ENCODE assay signal across 1 cellular context in the genomic region with DNA sequence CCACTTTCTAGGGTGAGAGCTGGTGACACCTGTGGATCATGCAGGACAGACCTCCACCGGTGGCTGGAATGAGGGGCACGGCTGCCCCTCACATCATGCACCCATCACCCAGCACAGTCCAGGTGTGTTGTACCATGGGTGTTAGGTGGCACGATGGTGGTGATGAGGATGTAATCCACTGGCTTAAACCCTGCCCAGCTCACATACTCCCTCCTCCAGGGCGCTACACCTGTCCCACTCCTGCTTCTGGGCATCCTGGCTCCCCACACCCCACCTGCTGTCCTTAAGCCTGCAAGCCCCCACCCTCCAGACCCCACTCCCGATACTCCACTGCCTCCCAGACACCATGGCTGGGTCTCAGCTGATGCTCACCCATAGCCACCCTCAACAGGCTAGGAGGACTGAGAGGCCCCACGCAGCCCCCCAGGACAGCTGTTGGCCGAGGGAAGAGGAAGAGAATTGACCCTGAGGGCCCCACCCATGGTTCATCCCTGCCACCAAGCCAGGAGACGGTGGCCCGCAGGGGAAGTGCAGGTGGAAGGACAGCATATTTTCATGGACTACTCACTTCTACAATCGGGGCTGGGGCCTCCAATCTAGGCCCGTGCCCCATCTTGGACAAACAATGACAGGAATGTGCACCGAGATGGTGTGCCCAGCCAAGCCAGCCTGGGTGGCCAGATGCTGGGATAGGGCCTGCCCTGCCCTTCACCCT.
TF ChIP-seq lines count a peak whose summit lies in the region.

No MANE protein-coding gene starts in this region.

TF ChIP-seq in HepG2, 621 proteins besides CTCF, POLR2A, EP300 and RAD21 (continues in another document):
- TF ChIP-seq HNRNPL (IDR thresholded peaks at IDR 0.05; ENCODE audit: low read depth, low read length): peak; percentile 91
- peak; percentile 32; the same call in 1 of the 2 replicates for TF ChIP-seq PCBP1 (IDR thresholded peaks at IDR 0.05; ENCODE audit: borderline replicate concordance, low read depth, low read length)
- no peak for TF ChIP-seq GABPB1 (CRISPR knock-in tag; IDR thresholded peaks at IDR 0.05)
- 0 out of 2 replicates have a peak, but pooled peaks have one; percentile 32 for TF ChIP-seq TBX2 (CRISPR knock-in tag; IDR thresholded peaks at IDR 0.05; ENCODE audit: borderline replicate concordance)
- no peak for TF ChIP-seq ESRRA (CRISPR knock-in tag; IDR thresholded peaks at IDR 0.05; ENCODE audit: low read depth)
- no peak for TF ChIP-seq YEATS4 (CRISPR knock-in tag; IDR thresholded peaks at IDR 0.05; ENCODE audit: borderline replicate concordance)
- TF ChIP-seq AGO2 (optimal IDR thresholded peaks at IDR 0.05; ENCODE audit: low read depth, low read length): peak; percentile 69
- TF ChIP-seq, protein P1, sequence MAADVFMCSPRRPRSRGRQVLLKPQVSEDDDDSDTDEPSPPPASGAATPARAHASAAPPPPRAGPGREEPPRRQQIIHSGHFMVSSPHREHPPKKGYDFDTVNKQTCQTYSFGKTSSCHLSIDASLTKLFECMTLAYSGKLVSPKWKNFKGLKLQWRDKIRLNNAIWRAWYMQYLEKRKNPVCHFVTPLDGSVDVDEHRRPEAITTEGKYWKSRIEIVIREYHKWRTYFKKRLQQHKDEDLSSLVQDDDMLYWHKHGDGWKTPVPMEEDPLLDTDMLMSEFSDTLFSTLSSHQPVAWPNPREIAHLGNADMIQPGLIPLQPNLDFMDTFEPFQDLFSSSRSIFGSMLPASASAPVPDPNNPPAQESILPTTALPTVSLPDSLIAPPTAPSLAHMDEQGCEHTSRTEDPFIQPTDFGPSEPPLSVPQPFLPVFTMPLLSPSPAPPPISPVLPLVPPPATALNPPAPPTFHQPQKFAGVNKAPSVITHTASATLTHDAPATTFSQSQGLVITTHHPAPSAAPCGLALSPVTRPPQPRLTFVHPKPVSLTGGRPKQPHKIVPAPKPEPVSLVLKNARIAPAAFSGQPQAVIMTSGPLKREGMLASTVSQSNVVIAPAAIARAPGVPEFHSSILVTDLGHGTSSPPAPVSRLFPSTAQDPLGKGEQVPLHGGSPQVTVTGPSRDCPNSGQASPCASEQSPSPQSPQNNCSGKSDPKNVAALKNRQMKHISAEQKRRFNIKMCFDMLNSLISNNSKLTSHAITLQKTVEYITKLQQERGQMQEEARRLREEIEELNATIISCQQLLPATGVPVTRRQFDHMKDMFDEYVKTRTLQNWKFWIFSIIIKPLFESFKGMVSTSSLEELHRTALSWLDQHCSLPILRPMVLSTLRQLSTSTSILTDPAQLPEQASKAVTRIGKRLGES (CRISPR knock-in tag; IDR thresholded peaks at IDR 0.05; ENCODE audit: borderline replicate concordance): no peak
- TF ChIP-seq, protein P2, sequence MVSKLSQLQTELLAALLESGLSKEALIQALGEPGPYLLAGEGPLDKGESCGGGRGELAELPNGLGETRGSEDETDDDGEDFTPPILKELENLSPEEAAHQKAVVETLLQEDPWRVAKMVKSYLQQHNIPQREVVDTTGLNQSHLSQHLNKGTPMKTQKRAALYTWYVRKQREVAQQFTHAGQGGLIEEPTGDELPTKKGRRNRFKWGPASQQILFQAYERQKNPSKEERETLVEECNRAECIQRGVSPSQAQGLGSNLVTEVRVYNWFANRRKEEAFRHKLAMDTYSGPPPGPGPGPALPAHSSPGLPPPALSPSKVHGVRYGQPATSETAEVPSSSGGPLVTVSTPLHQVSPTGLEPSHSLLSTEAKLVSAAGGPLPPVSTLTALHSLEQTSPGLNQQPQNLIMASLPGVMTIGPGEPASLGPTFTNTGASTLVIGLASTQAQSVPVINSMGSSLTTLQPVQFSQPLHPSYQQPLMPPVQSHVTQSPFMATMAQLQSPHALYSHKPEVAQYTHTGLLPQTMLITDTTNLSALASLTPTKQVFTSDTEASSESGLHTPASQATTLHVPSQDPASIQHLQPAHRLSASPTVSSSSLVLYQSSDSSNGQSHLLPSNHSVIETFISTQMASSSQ (IDR thresholded peaks at IDR 0.05; ENCODE audit: low read depth): no peak
- TF ChIP-seq, protein P2 (CRISPR knock-in tag; IDR thresholded peaks at IDR 0.05; ENCODE audit: borderline replicate concordance): no peak
- TF ChIP-seq, protein P3, sequence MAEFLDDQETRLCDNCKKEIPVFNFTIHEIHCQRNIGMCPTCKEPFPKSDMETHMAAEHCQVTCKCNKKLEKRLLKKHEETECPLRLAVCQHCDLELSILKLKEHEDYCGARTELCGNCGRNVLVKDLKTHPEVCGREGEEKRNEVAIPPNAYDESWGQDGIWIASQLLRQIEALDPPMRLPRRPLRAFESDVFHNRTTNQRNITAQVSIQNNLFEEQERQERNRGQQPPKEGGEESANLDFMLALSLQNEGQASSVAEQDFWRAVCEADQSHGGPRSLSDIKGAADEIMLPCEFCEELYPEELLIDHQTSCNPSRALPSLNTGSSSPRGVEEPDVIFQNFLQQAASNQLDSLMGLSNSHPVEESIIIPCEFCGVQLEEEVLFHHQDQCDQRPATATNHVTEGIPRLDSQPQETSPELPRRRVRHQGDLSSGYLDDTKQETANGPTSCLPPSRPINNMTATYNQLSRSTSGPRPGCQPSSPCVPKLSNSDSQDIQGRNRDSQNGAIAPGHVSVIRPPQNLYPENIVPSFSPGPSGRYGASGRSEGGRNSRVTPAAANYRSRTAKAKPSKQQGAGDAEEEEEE (CRISPR knock-in tag; IDR thresholded peaks at IDR 0.05; ENCODE audit: borderline replicate concordance): no peak
- no peak for TF ChIP-seq HNF4G (IDR thresholded peaks at IDR 0.05; ENCODE audit: borderline replicate concordance, low read depth, low read length)
- TF ChIP-seq HNF4G (CRISPR knock-in tag; IDR thresholded peaks at IDR 0.05; ENCODE audit: borderline replicate concordance, low read depth): 0 out of 2 replicates have a peak, but pooled peaks have one; percentile 6
- TF ChIP-seq, protein P4, sequence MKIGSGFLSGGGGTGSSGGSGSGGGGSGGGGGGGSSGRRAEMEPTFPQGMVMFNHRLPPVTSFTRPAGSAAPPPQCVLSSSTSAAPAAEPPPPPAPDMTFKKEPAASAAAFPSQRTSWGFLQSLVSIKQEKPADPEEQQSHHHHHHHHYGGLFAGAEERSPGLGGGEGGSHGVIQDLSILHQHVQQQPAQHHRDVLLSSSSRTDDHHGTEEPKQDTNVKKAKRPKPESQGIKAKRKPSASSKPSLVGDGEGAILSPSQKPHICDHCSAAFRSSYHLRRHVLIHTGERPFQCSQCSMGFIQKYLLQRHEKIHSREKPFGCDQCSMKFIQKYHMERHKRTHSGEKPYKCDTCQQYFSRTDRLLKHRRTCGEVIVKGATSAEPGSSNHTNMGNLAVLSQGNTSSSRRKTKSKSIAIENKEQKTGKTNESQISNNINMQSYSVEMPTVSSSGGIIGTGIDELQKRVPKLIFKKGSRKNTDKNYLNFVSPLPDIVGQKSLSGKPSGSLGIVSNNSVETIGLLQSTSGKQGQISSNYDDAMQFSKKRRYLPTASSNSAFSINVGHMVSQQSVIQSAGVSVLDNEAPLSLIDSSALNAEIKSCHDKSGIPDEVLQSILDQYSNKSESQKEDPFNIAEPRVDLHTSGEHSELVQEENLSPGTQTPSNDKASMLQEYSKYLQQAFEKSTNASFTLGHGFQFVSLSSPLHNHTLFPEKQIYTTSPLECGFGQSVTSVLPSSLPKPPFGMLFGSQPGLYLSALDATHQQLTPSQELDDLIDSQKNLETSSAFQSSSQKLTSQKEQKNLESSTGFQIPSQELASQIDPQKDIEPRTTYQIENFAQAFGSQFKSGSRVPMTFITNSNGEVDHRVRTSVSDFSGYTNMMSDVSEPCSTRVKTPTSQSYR (CRISPR knock-in tag; IDR thresholded peaks at IDR 0.05; ENCODE audit: borderline replicate concordance): no peak
- TF ChIP-seq ARNT (IDR thresholded peaks at IDR 0.05): no peak
- no peak for TF ChIP-seq ASH2L (IDR thresholded peaks at IDR 0.05; ENCODE audit: insufficient read length, low read depth, low read length)
- TF ChIP-seq ZNF546 (CRISPR knock-in tag; conservative IDR thresholded peaks at IDR 0.05): no peak
- TF ChIP-seq GATAD1 (CRISPR knock-in tag; IDR thresholded peaks at IDR 0.05): no peak
- TF ChIP-seq, protein P5, sequence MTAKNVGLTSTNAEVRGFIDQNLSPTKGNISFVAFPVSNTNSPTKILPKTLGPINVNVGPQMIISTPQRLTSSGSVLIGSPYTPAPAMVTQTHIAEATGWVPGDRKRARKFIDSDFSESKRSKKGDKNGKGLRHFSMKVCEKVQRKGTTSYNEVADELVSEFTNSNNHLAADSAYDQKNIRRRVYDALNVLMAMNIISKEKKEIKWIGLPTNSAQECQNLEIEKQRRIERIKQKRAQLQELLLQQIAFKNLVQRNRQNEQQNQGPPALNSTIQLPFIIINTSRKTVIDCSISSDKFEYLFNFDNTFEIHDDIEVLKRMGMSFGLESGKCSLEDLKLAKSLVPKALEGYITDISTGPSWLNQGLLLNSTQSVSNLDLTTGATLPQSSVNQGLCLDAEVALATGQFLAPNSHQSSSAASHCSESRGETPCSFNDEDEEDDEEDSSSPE (CRISPR knock-in tag; IDR thresholded peaks at IDR 0.05): no peak
- TF ChIP-seq ZNF260 (CRISPR knock-in tag; IDR thresholded peaks at IDR 0.05; ENCODE audit: borderline replicate concordance, low read depth): no peak
- TF ChIP-seq, protein P6, sequence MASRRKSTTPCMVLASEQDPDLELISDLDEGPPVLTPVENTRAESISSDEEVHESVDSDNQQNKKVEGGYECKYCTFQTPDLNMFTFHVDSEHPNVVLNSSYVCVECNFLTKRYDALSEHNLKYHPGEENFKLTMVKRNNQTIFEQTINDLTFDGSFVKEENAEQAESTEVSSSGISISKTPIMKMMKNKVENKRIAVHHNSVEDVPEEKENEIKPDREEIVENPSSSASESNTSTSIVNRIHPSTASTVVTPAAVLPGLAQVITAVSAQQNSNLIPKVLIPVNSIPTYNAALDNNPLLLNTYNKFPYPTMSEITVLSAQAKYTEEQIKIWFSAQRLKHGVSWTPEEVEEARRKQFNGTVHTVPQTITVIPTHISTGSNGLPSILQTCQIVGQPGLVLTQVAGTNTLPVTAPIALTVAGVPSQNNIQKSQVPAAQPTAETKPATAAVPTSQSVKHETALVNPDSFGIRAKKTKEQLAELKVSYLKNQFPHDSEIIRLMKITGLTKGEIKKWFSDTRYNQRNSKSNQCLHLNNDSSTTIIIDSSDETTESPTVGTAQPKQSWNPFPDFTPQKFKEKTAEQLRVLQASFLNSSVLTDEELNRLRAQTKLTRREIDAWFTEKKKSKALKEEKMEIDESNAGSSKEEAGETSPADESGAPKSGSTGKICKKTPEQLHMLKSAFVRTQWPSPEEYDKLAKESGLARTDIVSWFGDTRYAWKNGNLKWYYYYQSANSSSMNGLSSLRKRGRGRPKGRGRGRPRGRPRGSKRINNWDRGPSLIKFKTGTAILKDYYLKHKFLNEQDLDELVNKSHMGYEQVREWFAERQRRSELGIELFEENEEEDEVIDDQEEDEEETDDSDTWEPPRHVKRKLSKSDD (CRISPR knock-in tag; IDR thresholded peaks at IDR 0.05; ENCODE audit: low read depth): no peak
- no peak for TF ChIP-seq ZNF143 (CRISPR knock-in tag; IDR thresholded peaks at IDR 0.05)
- TF ChIP-seq FOXA1 (IDR thresholded peaks at IDR 0.05): no peak
- TF ChIP-seq FOXA1 (CRISPR knock-in tag; IDR thresholded peaks at IDR 0.05): no peak
- TF ChIP-seq NR3C1 (CRISPR knock-in tag; IDR thresholded peaks at IDR 0.05): no peak
- no peak for TF ChIP-seq MAFG (CRISPR knock-in tag; IDR thresholded peaks at IDR 0.05)
- TF ChIP-seq AKAP8 (CRISPR knock-in tag; IDR thresholded peaks at IDR 0.05): no peak
- TF ChIP-seq NFRKB (IDR thresholded peaks at IDR 0.05): no peak
- TF ChIP-seq, protein P7, sequence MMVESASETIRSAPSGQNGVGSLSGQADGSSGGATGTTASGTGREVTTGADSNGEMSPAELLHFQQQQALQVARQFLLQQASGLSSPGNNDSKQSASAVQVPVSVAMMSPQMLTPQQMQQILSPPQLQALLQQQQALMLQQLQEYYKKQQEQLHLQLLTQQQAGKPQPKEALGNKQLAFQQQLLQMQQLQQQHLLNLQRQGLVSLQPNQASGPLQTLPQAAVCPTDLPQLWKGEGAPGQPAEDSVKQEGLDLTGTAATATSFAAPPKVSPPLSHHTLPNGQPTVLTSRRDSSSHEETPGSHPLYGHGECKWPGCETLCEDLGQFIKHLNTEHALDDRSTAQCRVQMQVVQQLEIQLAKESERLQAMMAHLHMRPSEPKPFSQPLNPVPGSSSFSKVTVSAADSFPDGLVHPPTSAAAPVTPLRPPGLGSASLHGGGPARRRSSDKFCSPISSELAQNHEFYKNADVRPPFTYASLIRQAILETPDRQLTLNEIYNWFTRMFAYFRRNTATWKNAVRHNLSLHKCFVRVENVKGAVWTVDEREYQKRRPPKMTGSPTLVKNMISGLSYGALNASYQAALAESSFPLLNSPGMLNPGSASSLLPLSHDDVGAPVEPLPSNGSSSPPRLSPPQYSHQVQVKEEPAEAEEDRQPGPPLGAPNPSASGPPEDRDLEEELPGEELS (CRISPR knock-in tag; IDR thresholded peaks at IDR 0.05): no peak
- TF ChIP-seq, protein P8, sequence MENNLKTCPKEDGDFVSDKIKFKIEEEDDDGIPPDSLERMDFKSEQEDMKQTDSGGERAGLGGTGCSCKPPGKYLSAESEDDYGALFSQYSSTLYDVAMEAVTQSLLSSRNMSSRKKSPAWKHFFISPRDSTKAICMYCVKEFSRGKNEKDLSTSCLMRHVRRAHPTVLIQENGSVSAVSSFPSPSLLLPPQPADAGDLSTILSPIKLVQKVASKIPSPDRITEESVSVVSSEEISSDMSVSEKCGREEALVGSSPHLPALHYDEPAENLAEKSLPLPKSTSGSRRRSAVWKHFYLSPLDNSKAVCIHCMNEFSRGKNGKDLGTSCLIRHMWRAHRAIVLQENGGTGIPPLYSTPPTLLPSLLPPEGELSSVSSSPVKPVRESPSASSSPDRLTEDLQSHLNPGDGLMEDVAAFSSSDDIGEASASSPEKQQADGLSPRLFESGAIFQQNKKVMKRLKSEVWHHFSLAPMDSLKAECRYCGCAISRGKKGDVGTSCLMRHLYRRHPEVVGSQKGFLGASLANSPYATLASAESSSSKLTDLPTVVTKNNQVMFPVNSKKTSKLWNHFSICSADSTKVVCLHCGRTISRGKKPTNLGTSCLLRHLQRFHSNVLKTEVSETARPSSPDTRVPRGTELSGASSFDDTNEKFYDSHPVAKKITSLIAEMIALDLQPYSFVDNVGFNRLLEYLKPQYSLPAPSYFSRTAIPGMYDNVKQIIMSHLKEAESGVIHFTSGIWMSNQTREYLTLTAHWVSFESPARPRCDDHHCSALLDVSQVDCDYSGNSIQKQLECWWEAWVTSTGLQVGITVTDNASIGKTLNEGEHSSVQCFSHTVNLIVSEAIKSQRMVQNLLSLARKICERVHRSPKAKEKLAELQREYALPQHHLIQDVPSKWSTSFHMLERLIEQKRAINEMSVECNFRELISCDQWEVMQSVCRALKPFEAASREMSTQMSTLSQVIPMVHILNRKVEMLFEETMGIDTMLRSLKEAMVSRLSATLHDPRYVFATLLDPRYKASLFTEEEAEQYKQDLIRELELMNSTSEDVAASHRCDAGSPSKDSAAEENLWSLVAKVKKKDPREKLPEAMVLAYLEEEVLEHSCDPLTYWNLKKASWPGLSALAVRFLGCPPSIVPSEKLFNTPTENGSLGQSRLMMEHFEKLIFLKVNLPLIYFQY (CRISPR knock-in tag; IDR thresholded peaks at IDR 0.05; ENCODE audit: borderline replicate concordance): no peak
- no peak for TF ChIP-seq SP5 (CRISPR knock-in tag; IDR thresholded peaks at IDR 0.05; ENCODE audit: borderline replicate concordance, low read depth)
